1 cellular context compared by ENCODE assay signal in the genomic region with DNA sequence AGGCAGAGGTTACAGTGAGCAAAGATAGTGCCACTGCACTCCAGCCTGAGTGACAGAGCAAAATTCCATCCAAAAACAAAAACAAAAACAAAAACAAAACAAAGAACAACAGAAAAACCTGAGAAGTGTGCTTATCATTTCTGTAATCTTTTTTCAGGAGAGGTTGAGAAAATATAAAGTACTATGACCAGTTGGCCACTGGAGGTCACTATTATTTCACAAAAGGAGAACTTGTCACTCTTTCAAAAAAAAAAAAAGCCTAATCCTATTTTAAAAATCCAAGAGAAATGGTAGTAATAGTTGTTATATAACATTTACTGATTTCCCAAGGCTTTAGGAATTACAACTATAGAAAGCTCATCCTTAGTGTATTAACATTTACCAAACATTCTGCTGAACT.
A peak's percentile ranks its signal among the peaks of the same experiment; 100 is the strongest.
TF ChIP-seq lines count a peak whose summit lies in the region.

No MANE protein-coding gene starts in this region.

TF ChIP-seq in SK-N-SH, 30 proteins besides CTCF, POLR2A, EP300 and RAD21 (continued from another document):
- TF ChIP-seq, protein P1, sequence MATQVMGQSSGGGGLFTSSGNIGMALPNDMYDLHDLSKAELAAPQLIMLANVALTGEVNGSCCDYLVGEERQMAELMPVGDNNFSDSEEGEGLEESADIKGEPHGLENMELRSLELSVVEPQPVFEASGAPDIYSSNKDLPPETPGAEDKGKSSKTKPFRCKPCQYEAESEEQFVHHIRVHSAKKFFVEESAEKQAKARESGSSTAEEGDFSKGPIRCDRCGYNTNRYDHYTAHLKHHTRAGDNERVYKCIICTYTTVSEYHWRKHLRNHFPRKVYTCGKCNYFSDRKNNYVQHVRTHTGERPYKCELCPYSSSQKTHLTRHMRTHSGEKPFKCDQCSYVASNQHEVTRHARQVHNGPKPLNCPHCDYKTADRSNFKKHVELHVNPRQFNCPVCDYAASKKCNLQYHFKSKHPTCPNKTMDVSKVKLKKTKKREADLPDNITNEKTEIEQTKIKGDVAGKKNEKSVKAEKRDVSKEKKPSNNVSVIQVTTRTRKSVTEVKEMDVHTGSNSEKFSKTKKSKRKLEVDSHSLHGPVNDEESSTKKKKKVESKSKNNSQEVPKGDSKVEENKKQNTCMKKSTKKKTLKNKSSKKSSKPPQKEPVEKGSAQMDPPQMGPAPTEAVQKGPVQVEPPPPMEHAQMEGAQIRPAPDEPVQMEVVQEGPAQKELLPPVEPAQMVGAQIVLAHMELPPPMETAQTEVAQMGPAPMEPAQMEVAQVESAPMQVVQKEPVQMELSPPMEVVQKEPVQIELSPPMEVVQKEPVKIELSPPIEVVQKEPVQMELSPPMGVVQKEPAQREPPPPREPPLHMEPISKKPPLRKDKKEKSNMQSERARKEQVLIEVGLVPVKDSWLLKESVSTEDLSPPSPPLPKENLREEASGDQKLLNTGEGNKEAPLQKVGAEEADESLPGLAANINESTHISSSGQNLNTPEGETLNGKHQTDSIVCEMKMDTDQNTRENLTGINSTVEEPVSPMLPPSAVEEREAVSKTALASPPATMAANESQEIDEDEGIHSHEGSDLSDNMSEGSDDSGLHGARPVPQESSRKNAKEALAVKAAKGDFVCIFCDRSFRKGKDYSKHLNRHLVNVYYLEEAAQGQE (IDR thresholded peaks at IDR 0.05; ENCODE audit: low read depth, low read length) = no peak
- TF ChIP-seq GATA2 (CRISPR knock-in tag; IDR thresholded peaks at IDR 0.05) = peak; percentile 61
